ENCODE assay signal across 18 cellular contexts in the genomic region with DNA sequence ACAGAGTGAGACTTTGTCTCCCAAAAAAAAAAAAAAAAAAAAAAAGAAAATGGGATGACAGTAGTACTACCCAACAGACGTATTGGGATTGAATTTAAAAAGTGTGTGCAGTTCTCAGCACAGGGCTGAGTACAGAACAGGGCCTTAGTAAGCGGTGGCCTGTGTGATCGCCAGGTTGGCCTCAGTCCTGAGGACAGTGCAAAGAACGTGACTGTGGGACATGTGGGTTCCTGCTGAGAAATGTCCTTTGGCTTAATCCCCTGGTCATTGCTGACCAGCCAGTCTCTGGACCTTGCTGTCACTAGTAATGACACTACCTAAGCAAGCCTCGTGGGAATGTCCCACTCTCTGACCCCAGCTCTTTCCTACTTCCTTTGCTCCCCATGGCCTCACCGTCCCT. TPM values are rescaled to one million over a fixed set of nuclear protein-coding genes. Genes with fewer than 3 reads are reported as not detected.
DNase-seq lines count a peak whose midpoint lies in the region; ATAC-seq, FAIRE-seq and TF ChIP-seq lines count a peak whose summit lies in the region.
"Had no signal": no experiment of that assay in that cellular context is flagged by ENCODE, and none has a peak within 500 bp of the region (broad histone marks: within the 10 kb centered on the region; RNA-seq: fewer than 3 reads in every experiment).

No MANE protein-coding gene starts in this region.

- peaks cover 25% of the 10 kb centered on the region for H4K20me1 ChIP-seq in osteoblast (ENCODE audit: insufficient read depth, low read length)

- POLR2A ChIA-PET in activated CD8-positive, alpha-beta T cell treated with anti-CD3 and anti-CD28 coated beads for 36 hours (lab: Charles Lee): no interaction called here
- POLR2A ChIA-PET in activated CD8-positive, alpha-beta T cell treated with anti-CD3 and anti-CD28 coated beads, Interleukin-2, amount 10 ng/mL, durations not matched to agents 7 days and 5 days (lab: Charles Lee): no interaction called here

- no peaks in the 10 kb centered on the region for H3K9me3 Mint-ChIP-seq in activated CD8-positive, alpha-beta T cell treated with anti-CD3 and anti-CD28 coated beads for 36 hours
- no peaks in the 10 kb centered on the region for H3K9me3 Mint-ChIP-seq in activated CD8-positive, alpha-beta T cell treated with anti-CD3 and anti-CD28 coated beads, Interleukin-2, amount 10 ng/mL, durations not matched to agents 7 days and 5 days (ENCODE audit: insufficient read depth)
- H3K9me3 Mint-ChIP-seq in type B pancreatic cell: no peaks in the 10 kb centered on the region
- H3K9me3 Mint-ChIP-seq in effector memory CD8-positive, alpha-beta T cell: no peaks in the 10 kb centered on the region
- H3K9me3 Mint-ChIP-seq: CD14-positive monocyte; CD4-positive, alpha-beta memory T cell had no signal

- no peak overlapping the region for H3K4me3 Mint-ChIP-seq in activated CD8-positive, alpha-beta T cell treated with anti-CD3 and anti-CD28 coated beads for 36 hours
- H3K4me3 Mint-ChIP-seq in activated CD8-positive, alpha-beta T cell treated with anti-CD3 and anti-CD28 coated beads, Interleukin-2, amount 10 ng/mL, durations not matched to agents 7 days and 5 days: no peak overlapping the region
- no peak overlapping the region for H3K4me3 Mint-ChIP-seq in type B pancreatic cell
- no peak overlapping the region for H3K4me3 Mint-ChIP-seq in effector memory CD8-positive, alpha-beta T cell
- H3K4me3 Mint-ChIP-seq: CD14-positive monocyte; CD4-positive, alpha-beta memory T cell; H9 had no signal

- no peak for TF ChIP-seq CTCF in activated CD8-positive, alpha-beta T cell treated with anti-CD3 and anti-CD28 coated beads for 36 hours (IDR thresholded peaks at IDR 0.05)
- TF ChIP-seq CTCF in bronchial epithelial cell (IDR thresholded peaks at IDR 0.05; ENCODE audit: insufficient read depth, low read length, severe bottlenecking) (no peak), osteoblast (IDR thresholded peaks at IDR 0.05; ENCODE audit: extremely low read depth, low read depth, low read length) (no peak), type B pancreatic cell (conservative IDR thresholded peaks at IDR 0.05) (no peak), breast epithelium (IDR thresholded peaks at IDR 0.05) (no peak)

- H3K27me3 Mint-ChIP-seq in activated CD8-positive, alpha-beta T cell treated with anti-CD3 and anti-CD28 coated beads for 36 hours: no peaks in the 10 kb centered on the region
- H3K27me3 Mint-ChIP-seq in activated CD8-positive, alpha-beta T cell treated with anti-CD3 and anti-CD28 coated beads, Interleukin-2, amount 10 ng/mL, durations not matched to agents 7 days and 5 days (ENCODE audit: low read depth): no peaks in the 10 kb centered on the region
- H3K27me3 Mint-ChIP-seq in type B pancreatic cell: no peaks in the 10 kb centered on the region
- H3K27me3 Mint-ChIP-seq in effector memory CD8-positive, alpha-beta T cell: no peaks in the 10 kb centered on the region
- H3K27me3 Mint-ChIP-seq: CD4-positive, alpha-beta memory T cell had no signal

- H3K36me3 ChIP-seq in bronchial epithelial cell (ENCODE audit: control insufficient read depth, insufficient read depth, low read length) (peaks cover 28% of the 10 kb centered on the region), osteoblast (ENCODE audit: insufficient read depth, low read length) (peaks cover 52% of the 10 kb centered on the region), breast epithelium (no peaks in the 10 kb centered on the region)

- no peaks in the 10 kb centered on the region for H3K4me1 ChIP-seq in osteoblast (ENCODE audit: insufficient read depth, low read length)
- H3K4me1 ChIP-seq in breast epithelium: no peaks in the 10 kb centered on the region

- no peak for ATAC-seq in activated CD8-positive, alpha-beta T cell treated with anti-CD3 and anti-CD28 coated beads for 36 hours
- ATAC-seq in activated CD8-positive, alpha-beta T cell treated with anti-CD3 and anti-CD28 coated beads, Interleukin-2, amount 10 ng/mL, durations not matched to agents 7 days and 5 days: no peak
- ATAC-seq in effector memory CD8-positive, alpha-beta T cell (replicated peaks): no peak
- ATAC-seq: GM12878 had no signal

- intact Hi-C loops in activated CD8-positive, alpha-beta T cell treated with anti-CD3 and anti-CD28 coated beads for 36 hours (cut with micrococcal nuclease): no loop called here
- intact Hi-C loops in breast epithelium (cut with DNase I; ENCODE audit: low total_unique reads): no loop called here

- no peak for TF ChIP-seq POLR2A in breast epithelium (IDR thresholded peaks at IDR 0.05)

- peaks cover 30% of the 10 kb centered on the region for H3K36me3 Mint-ChIP-seq in activated CD8-positive, alpha-beta T cell treated with anti-CD3 and anti-CD28 coated beads for 36 hours (ENCODE audit: low read depth)
- peaks cover 38% of the 10 kb centered on the region for H3K36me3 Mint-ChIP-seq in activated CD8-positive, alpha-beta T cell treated with anti-CD3 and anti-CD28 coated beads, Interleukin-2, amount 10 ng/mL, durations not matched to agents 7 days and 5 days (ENCODE audit: low read depth)
- peaks cover 26% of the 10 kb centered on the region for H3K36me3 Mint-ChIP-seq in type B pancreatic cell
- H3K36me3 Mint-ChIP-seq in effector memory CD8-positive, alpha-beta T cell (ENCODE audit: insufficient read depth): peaks cover 34% of the 10 kb centered on the region

- peaks cover 13% of the 10 kb centered on the region for H3K79me2 ChIP-seq in osteoblast (ENCODE audit: insufficient read depth, low read length)

- H3K4me2 ChIP-seq in osteoblast (ENCODE audit: insufficient read depth, low read length): no peak overlapping the region
- H3K4me2 ChIP-seq: BLaER1 had no signal

- H2AFZ ChIP-seq in osteoblast (ENCODE audit: low read length): no peak overlapping the region

- FAIRE-seq in bronchial epithelial cell (lab: Jason Lieb, UNC): peak; percentile 75
- FAIRE-seq: GM12878, GM19239, H1 had no signal

- no peak for DNase-seq in activated CD8-positive, alpha-beta T cell treated with anti-CD3 and anti-CD28 coated beads for 36 hours
- DNase-seq in activated CD8-positive, alpha-beta T cell treated with anti-CD3 and anti-CD28 coated beads, Interleukin-2, amount 10 ng/mL, durations not matched to agents 7 days and 5 days: no peak
- DNase-seq in bronchial epithelial cell (ENCODE audit: low read depth): no peak
- peak; percentile 8 for DNase-seq in osteoblast (ENCODE audit: insufficient read length, low spot score, missing footprints)
- no peak for DNase-seq in type B pancreatic cell (ENCODE audit: extremely low spot score, unreplicated experiment)
- no peak for DNase-seq in effector memory CD8-positive, alpha-beta T cell
- DNase-seq in breast epithelium (ENCODE audit: low spot score in 2 of 2): no peak
- no peak for DNase-seq in activated T-cell treated with anti-CD3 and anti-CD28 coated beads for 4 hours
- DNase-seq: 8988T; CD4-positive, alpha-beta memory T cell; DMS153; DMS79 treated with DMSO at 0.1 percent for 48 hours; H9 had no signal

- H3K9me3 ChIP-seq in osteoblast (ENCODE audit: low read depth, low read length) (no peaks in the 10 kb centered on the region), breast epithelium (no peaks in the 10 kb centered on the region)
- H3K9me3 ChIP-seq: BLaER1 had no signal

- H3K27me3 ChIP-seq in bronchial epithelial cell (ENCODE audit: control insufficient read depth, insufficient read depth, low read length) (no peaks in the 10 kb centered on the region), osteoblast (ENCODE audit: insufficient read depth, low read length) (no peaks in the 10 kb centered on the region), breast epithelium (no peaks in the 10 kb centered on the region)
- H3K27me3 ChIP-seq: BLaER1 had no signal

- peaks cover 7% of the 10 kb centered on the region for H3K4me1 Mint-ChIP-seq in activated CD8-positive, alpha-beta T cell treated with anti-CD3 and anti-CD28 coated beads for 36 hours (ENCODE audit: low read depth)
- H3K4me1 Mint-ChIP-seq in activated CD8-positive, alpha-beta T cell treated with anti-CD3 and anti-CD28 coated beads, Interleukin-2, amount 10 ng/mL, durations not matched to agents 7 days and 5 days (ENCODE audit: low read depth): peaks cover 3% of the 10 kb centered on the region
- no peaks in the 10 kb centered on the region for H3K4me1 Mint-ChIP-seq in type B pancreatic cell (ENCODE audit: unreplicated experiment)
- H3K4me1 Mint-ChIP-seq in effector memory CD8-positive, alpha-beta T cell (ENCODE audit: low read depth in 2 of 2): peaks cover 6 to 12% of the 10 kb centered on the region in 2 donors
- H3K4me1 Mint-ChIP-seq: CD14-positive monocyte, H9 had no signal

- CTCF ChIA-PET in activated CD8-positive, alpha-beta T cell treated with anti-CD3 and anti-CD28 coated beads for 36 hours (lab: Charles Lee): interaction anchor here (0.8 to 1.9 kb wide), 2 partner anchors 100 kb away, joined by 3 to 6 read pairs; no protein-coding TSS in a partner anchor
- CTCF ChIA-PET in activated CD8-positive, alpha-beta T cell treated with anti-CD3 and anti-CD28 coated beads, Interleukin-2, amount 10 ng/mL, durations not matched to agents 7 days and 5 days (lab: Charles Lee): interaction anchor here (1.1 to 1.4 kb wide), 2 partner anchors 100 to 103 kb away, joined by 4 to 5 read pairs; no protein-coding TSS in a partner anchor

- H3K27ac ChIP-seq in osteoblast (ENCODE audit: low read depth, low read length) (no peak overlapping the region), breast epithelium (no peak overlapping the region)
- H3K27ac ChIP-seq: BLaER1 had no signal

- H3K4me3 ChIP-seq in bronchial epithelial cell (ENCODE audit: low read depth, low read length) (no peak overlapping the region), osteoblast (ENCODE audit: insufficient read depth, low read length) (no peak overlapping the region), breast epithelium (no peak overlapping the region)
- H3K4me3 ChIP-seq: BLaER1, GM12878 had no signal

- peak overlapping the region; percentile 23 for H3K27ac Mint-ChIP-seq in activated CD8-positive, alpha-beta T cell treated with anti-CD3 and anti-CD28 coated beads for 36 hours
- H3K27ac Mint-ChIP-seq in activated CD8-positive, alpha-beta T cell treated with anti-CD3 and anti-CD28 coated beads, Interleukin-2, amount 10 ng/mL, durations not matched to agents 7 days and 5 days: no peak overlapping the region
- H3K27ac Mint-ChIP-seq in type B pancreatic cell: peak overlapping the region; percentile 46
- H3K27ac Mint-ChIP-seq in effector memory CD8-positive, alpha-beta T cell: no peak overlapping the region
- H3K27ac Mint-ChIP-seq: H9 had no signal

RNA-seq across cellular contexts. Expression of a gene that starts 13.3 kb away (rescaled TPM):
- total RNA-seq in activated CD8-positive, alpha-beta T cell treated with anti-CD3 and anti-CD28 coated beads for 36 hours: 10 to 100 TPM; 87.6 to 95.3 TPM
- total RNA-seq in activated CD8-positive, alpha-beta T cell treated with anti-CD3 and anti-CD28 coated beads, Interleukin-2, amount 10 ng/mL, durations not matched to agents 7 days and 5 days: 10 to 100 TPM; 89.3 to 95.7 TPM
- total RNA-seq in bronchial epithelial cell (29.7 and 31.4 TPM in 2 replicates), osteoblast (31.8 and 41.3 TPM in 2 replicates), type B pancreatic cell (ENCODE audit: low replicate concordance) (64.3 and 83.6 TPM in 2 replicates), breast epithelium (10 to 100 TPM; 43.8 to 74.4 (median 68.2) TPM)

RNA-seq across cellular contexts. Expression of a gene that starts 17.7 kb away (rescaled TPM):
- total RNA-seq in activated CD8-positive, alpha-beta T cell treated with anti-CD3 and anti-CD28 coated beads for 36 hours: 1 to 10 TPM; 2.9 to 3.0 TPM
- 1 to 10 TPM; 2.4 to 2.8 TPM for total RNA-seq in activated CD8-positive, alpha-beta T cell treated with anti-CD3 and anti-CD28 coated beads, Interleukin-2, amount 10 ng/mL, durations not matched to agents 7 days and 5 days
- total RNA-seq in bronchial epithelial cell: 0.53 and 1.3 TPM in 2 replicates
- total RNA-seq in osteoblast: under 0.01 TPM in 1 of 2 replicates, not detected in the other
- total RNA-seq in type B pancreatic cell (ENCODE audit: low replicate concordance): 4.5 and 4.9 TPM in 2 replicates
- under 1 TPM; 0.29 to 0.98 (median 0.32) TPM for total RNA-seq in breast epithelium

Comparison
In these comparisons a context has a peak if more than half of its experiments do, and no peak if none do; other contexts are left out.
1. H3K27ac Mint-ChIP-seq: peak in activated CD8-positive, alpha-beta T cell treated with anti-CD3 and anti-CD28 coated beads for 36 hours (single experiment) and type B pancreatic cell (single experiment); none in activated CD8-positive, alpha-beta T cell treated with anti-CD3 and anti-CD28 coated beads, Interleukin-2, amount 10 ng/mL, durations not matched to agents 7 days and 5 days (single experiment) and effector memory CD8-positive, alpha-beta T cell (0 of 2).